ENCODE assay signal across 21 cellular contexts in genomic region chr14:24813819-24814259, GRCh38.
DNase-seq lines count a peak whose midpoint lies in the region; ATAC-seq and TF ChIP-seq lines count a peak whose summit lies in the region.
"Had no signal": no experiment of that assay in that cellular context is flagged by ENCODE, and none has a peak within 500 bp of the region (broad histone marks: within the 10 kb centered on the region; RNA-seq: fewer than 3 reads in every experiment).

No MANE protein-coding gene starts in this region.

- no peaks in the 10 kb centered on the region for H3K27me3 Mint-ChIP-seq in Caco-2 (ENCODE audit: insufficient read depth, unreplicated experiment)
- peaks cover 10% of the 10 kb centered on the region for H3K27me3 Mint-ChIP-seq in activated CD8-positive, alpha-beta T cell treated with anti-CD3 and anti-CD28 coated beads, Interleukin-2, amount 10 ng/mL, durations not matched to agents 7 days and 5 days (ENCODE audit: low read depth)
- H3K27me3 Mint-ChIP-seq: CD4-positive, CD25-positive, alpha-beta regulatory T cell had no signal

- no peak overlapping the region for H3K4me3 Mint-ChIP-seq in Caco-2 (ENCODE audit: unreplicated experiment)
- H3K4me3 Mint-ChIP-seq in activated CD8-positive, alpha-beta T cell treated with anti-CD3 and anti-CD28 coated beads, Interleukin-2, amount 10 ng/mL, durations not matched to agents 7 days and 5 days: no peak overlapping the region
- H3K4me3 Mint-ChIP-seq: B cell; CD4-positive, CD25-positive, alpha-beta regulatory T cell; CD8-positive, alpha-beta T cell; GM23338; H9 had no signal

- ATAC-seq in body of pancreas (no peak), left lobe of liver (peak; percentile 31), right lobe of liver (peak; percentile 8 to 36 (median 20)), right cardiac atrium (no peak)
- ATAC-seq in activated CD8-positive, alpha-beta T cell treated with anti-CD3 and anti-CD28 coated beads, Interleukin-2, amount 10 ng/mL, durations not matched to agents 7 days and 5 days: no peak
- ATAC-seq: CD8-positive, alpha-beta T cell; GM23338; HCT116 had no signal

- WGBS in body of pancreas, 2 donors: 43 to 44% methylated on average over 1 to 2 of the region's 2 CpGs
- WGBS in right lobe of liver (ENCODE audit: insufficient coverage, low coverage, low lambda C conversion rate, missing lambda C conversion rate): 37% methylated on average over 2 of the region's 2 CpGs
- WGBS in right cardiac atrium: 96% methylated on average over 2 of the region's 2 CpGs

- H3K36me3 ChIP-seq in Caco-2 (ENCODE audit: control insufficient read depth, insufficient read depth, low read length): 0 out of 2 replicates have a peak, but pooled peaks cover 2% of the 10 kb centered on the region
- H3K36me3 ChIP-seq in body of pancreas (replicated peaks in 1 of 2; ENCODE audit: insufficient read depth in 1 of 2, low read depth in 2 of 2): no peaks in the 10 kb centered on the region
- H3K36me3 ChIP-seq in right lobe of liver: no peaks in the 10 kb centered on the region
- H3K36me3 ChIP-seq: BLaER1 had no signal

- H3K9me3 Mint-ChIP-seq in Caco-2 (ENCODE audit: unreplicated experiment): no peaks in the 10 kb centered on the region
- no peaks in the 10 kb centered on the region for H3K9me3 Mint-ChIP-seq in activated CD8-positive, alpha-beta T cell treated with anti-CD3 and anti-CD28 coated beads, Interleukin-2, amount 10 ng/mL, durations not matched to agents 7 days and 5 days (ENCODE audit: insufficient read depth)
- H3K9me3 Mint-ChIP-seq: CD4-positive, CD25-positive, alpha-beta regulatory T cell; CD8-positive, alpha-beta T cell; GM23338; H9 had no signal

- CTCF ChIA-PET in Caco-2 (lab: Charles Lee): interaction anchor here (0.9 kb wide), 1 partner anchor 8 kb away, joined by 3 read pairs; no protein-coding TSS in a partner anchor
- CTCF ChIA-PET in activated CD8-positive, alpha-beta T cell treated with anti-CD3 and anti-CD28 coated beads, Interleukin-2, amount 10 ng/mL, durations not matched to agents 7 days and 5 days (lab: Charles Lee): interaction anchor here (1.1 to 1.2 kb wide), 2 partner anchors 9 to 319 kb away, joined by 3 read pairs; no protein-coding TSS in a partner anchor

- TF ChIP-seq POLR2A in body of pancreas (IDR thresholded peaks at IDR 0.05) (no peak), right lobe of liver (IDR thresholded peaks at IDR 0.05) (no peak)

- BruUV-seq in Caco-2 (replicated peaks; lab: Mats Ljungman, UMichigan): no TSS peak

- peaks cover 23% of the 10 kb centered on the region for H3K36me3 Mint-ChIP-seq in Caco-2 (ENCODE audit: insufficient read depth, unreplicated experiment)
- H3K36me3 Mint-ChIP-seq in activated CD8-positive, alpha-beta T cell treated with anti-CD3 and anti-CD28 coated beads, Interleukin-2, amount 10 ng/mL, durations not matched to agents 7 days and 5 days (ENCODE audit: low read depth): no peaks in the 10 kb centered on the region
- H3K36me3 Mint-ChIP-seq: CD4-positive, CD25-positive, alpha-beta regulatory T cell; CD8-positive, alpha-beta T cell had no signal

- H3K4me1 ChIP-seq in Caco-2: peaks cover 71% of the 10 kb centered on the region
- H3K4me1 ChIP-seq in body of pancreas: peaks cover 73% of the 10 kb centered on the region
- H3K4me1 ChIP-seq in right lobe of liver: peaks cover 0 to 76% (median 29%) of the 10 kb centered on the region in 4 donors
- peaks cover 25% of the 10 kb centered on the region for H3K4me1 ChIP-seq in right cardiac atrium (ENCODE audit: control insufficient read depth, insufficient read depth, low read length)
- H3K4me1 ChIP-seq: BLaER1 had no signal

- intact Hi-C loops in Caco-2 (cut with micrococcal nuclease; ENCODE audit: unreplicated experiment) (no loop called here), body of pancreas (cut with DNase I) (no loop called here), right lobe of liver (cut with DNase I) (no loop called here), dorsolateral prefrontal cortex (cut with DNase I) (no loop called here), right cardiac atrium (cut with DNase I) (loop anchor here in 1 of 4 donors (10.0 kb wide), 1 partner anchor 231 kb away; no protein-coding TSS in a partner anchor)

- H3K27ac Mint-ChIP-seq in Caco-2 (ENCODE audit: unreplicated experiment): peak overlapping the region; percentile 24
- no peak overlapping the region for H3K27ac Mint-ChIP-seq in activated CD8-positive, alpha-beta T cell treated with anti-CD3 and anti-CD28 coated beads, Interleukin-2, amount 10 ng/mL, durations not matched to agents 7 days and 5 days
- H3K27ac Mint-ChIP-seq: B cell; CD4-positive, CD25-positive, alpha-beta regulatory T cell; CD8-positive, alpha-beta T cell; GM23338; H9 had no signal

- H3K9me3 ChIP-seq in Caco-2: no peaks in the 10 kb centered on the region
- H3K9me3 ChIP-seq in body of pancreas: no peaks in the 10 kb centered on the region
- no peaks in the 10 kb centered on the region for H3K9me3 ChIP-seq in right lobe of liver
- H3K9me3 ChIP-seq in right cardiac atrium (ENCODE audit: control insufficient read depth, low read length): no peaks in the 10 kb centered on the region
- H3K9me3 ChIP-seq: BLaER1 had no signal

- peak overlapping the region in 3 of 4 donors; percentile 54 to 88 (median 83) for H3K27ac ChIP-seq in body of pancreas
- peak overlapping the region; percentile 62 to 95 (median 89) for H3K27ac ChIP-seq in right lobe of liver
- no peak overlapping the region for H3K27ac ChIP-seq in dorsolateral prefrontal cortex
- no peak overlapping the region for H3K27ac ChIP-seq in right cardiac atrium (ENCODE audit: low read length)
- H3K27ac ChIP-seq: 22Rv1, BLaER1, C4-2B had no signal

- POLR2A ChIA-PET in Caco-2 (lab: Charles Lee): no interaction called here
- POLR2A ChIA-PET in activated CD8-positive, alpha-beta T cell treated with anti-CD3 and anti-CD28 coated beads, Interleukin-2, amount 10 ng/mL, durations not matched to agents 7 days and 5 days (lab: Charles Lee): interaction anchor here (0.6 kb wide), 1 partner anchor 11 kb away, joined by 3 read pairs; no protein-coding TSS in a partner anchor

- H3K4me3 ChIP-seq in Caco-2 (ENCODE audit: low read depth, low read length) (no peak overlapping the region), body of pancreas (no peak overlapping the region), right lobe of liver (no peak overlapping the region), dorsolateral prefrontal cortex (no peak overlapping the region), right cardiac atrium (ENCODE audit: low read length) (no peak overlapping the region)
- H3K4me3 ChIP-seq: BLaER1, GM23338 had no signal

- DNase-seq in Caco-2 (no peak), body of pancreas (peak in 1 of 4 donors; percentile 19), left lobe of liver (ENCODE audit: low spot score) (peak; percentile 81), right lobe of liver (peak in 2 of 3 donors; percentile 31 to 82), dorsolateral prefrontal cortex (no peak), right cardiac atrium (no peak)
- no peak for DNase-seq in activated CD4-positive, alpha-beta T cell treated with anti-CD3 and anti-CD28 coated beads for 48 hours
- no peak for DNase-seq in activated CD8-positive, alpha-beta T cell treated with anti-CD3 and anti-CD28 coated beads, Interleukin-2, amount 10 ng/mL, durations not matched to agents 7 days and 5 days
- DNase-seq: Calu3; CD4-positive, CD25-positive, alpha-beta regulatory T cell; CD8-positive, alpha-beta T cell; DMS53; DMS79 treated with DMSO at 0.1 percent for 48 hours; GF-D8; H9 had no signal

- peaks cover 36% of the 10 kb centered on the region for H3K4me1 Mint-ChIP-seq in Caco-2 (ENCODE audit: low read depth, unreplicated experiment)
- H3K4me1 Mint-ChIP-seq in activated CD8-positive, alpha-beta T cell treated with anti-CD3 and anti-CD28 coated beads, Interleukin-2, amount 10 ng/mL, durations not matched to agents 7 days and 5 days (ENCODE audit: low read depth): no peaks in the 10 kb centered on the region
- H3K4me1 Mint-ChIP-seq: B cell; CD4-positive, CD25-positive, alpha-beta regulatory T cell had no signal

- TF ChIP-seq CTCF in Caco-2 (IDR thresholded peaks at IDR 0.05; ENCODE audit: insufficient read depth in 1 of 2, low read depth in 1 of 2, low read length in 1 of 2, severe bottlenecking in 1 of 2, unreplicated experiment in 1 of 2) (no peak), body of pancreas (IDR thresholded peaks at IDR 0.05) (no peak), right lobe of liver (IDR thresholded peaks at IDR 0.05) (no peak), dorsolateral prefrontal cortex (IDR thresholded peaks at IDR 0.05 in 54 of 56, conservative IDR thresholded peaks at IDR 0.05 in 2 of 56; ENCODE audit: low read depth in 1 of 56, partially characterized antibody in 56 of 56) (no peak)

- H3K27me3 ChIP-seq in Caco-2 (replicated peaks; ENCODE audit: control insufficient read depth, insufficient read depth, low read length) (no peaks in the 10 kb centered on the region), body of pancreas (no peaks in the 10 kb centered on the region), right lobe of liver (no peaks in the 10 kb centered on the region), dorsolateral prefrontal cortex (no peaks in the 10 kb centered on the region), right cardiac atrium (ENCODE audit: control insufficient read depth, insufficient read depth) (no peaks in the 10 kb centered on the region)
- H3K27me3 ChIP-seq: BLaER1 had no signal

Comparison
In these comparisons a context has a peak if more than half of its experiments do, and no peak if none do; other contexts are left out.
1. DNase-seq: peak in left lobe of liver (single experiment) and right lobe of liver (2 of 3); none in Caco-2 (0 of 2), activated CD4-positive, alpha-beta T cell treated with anti-CD3 and anti-CD28 coated beads for 48 hours (single experiment), dorsolateral prefrontal cortex (0 of 10), right cardiac atrium (0 of 3) and activated CD8-positive, alpha-beta T cell treated with anti-CD3 and anti-CD28 coated beads, Interleukin-2, amount 10 ng/mL, durations not matched to agents 7 days and 5 days (single experiment).
2. ATAC-seq: peak in left lobe of liver (single experiment) and right lobe of liver (4 of 4); none in body of pancreas (single experiment), right cardiac atrium (0 of 2) and activated CD8-positive, alpha-beta T cell treated with anti-CD3 and anti-CD28 coated beads, Interleukin-2, amount 10 ng/mL, durations not matched to agents 7 days and 5 days (single experiment).
3. H3K27ac ChIP-seq: peak in body of pancreas (3 of 4) and right lobe of liver (3 of 3); none in dorsolateral prefrontal cortex (0 of 59) and right cardiac atrium (single experiment).